In the genomic region with DNA sequence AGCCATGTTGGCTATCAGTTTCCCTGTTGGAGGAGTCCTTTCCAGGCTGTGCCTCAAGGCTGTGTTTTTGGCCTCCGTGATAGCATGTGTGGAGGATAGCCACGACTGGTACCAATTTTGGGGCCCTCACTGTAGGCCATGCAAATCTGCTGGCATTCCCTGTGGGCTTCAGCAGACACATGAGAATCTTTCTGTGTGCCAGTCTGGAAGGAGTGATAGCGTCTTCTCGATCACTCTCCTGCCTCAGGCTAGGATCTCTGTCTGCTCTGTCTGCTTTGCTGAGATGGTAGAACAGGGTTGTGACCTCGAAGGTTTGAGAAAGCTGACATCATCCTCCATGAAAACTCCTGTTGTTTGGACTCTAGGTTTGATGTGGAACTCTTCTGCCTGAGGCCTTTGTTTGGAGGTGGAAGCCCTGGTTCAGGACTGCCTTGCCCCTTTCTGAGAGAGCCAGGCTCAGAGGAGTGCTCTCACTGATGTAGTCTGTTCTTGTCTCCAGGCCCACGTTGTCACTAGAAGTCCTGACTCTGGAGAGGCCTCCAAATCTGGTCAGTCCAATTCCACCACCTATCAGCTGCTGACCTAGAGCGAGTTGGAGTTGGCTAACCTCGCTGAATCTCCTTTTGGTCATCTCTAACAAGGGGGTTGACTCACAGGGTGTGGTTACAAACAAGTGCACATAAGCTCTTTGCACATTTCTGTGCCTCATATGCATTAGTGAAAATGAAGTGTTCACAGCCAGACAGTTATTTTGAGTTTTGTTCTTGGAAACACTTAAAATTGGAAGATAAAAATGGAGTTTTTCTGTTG, we compare ENCODE assay signal across 14 cellular contexts. TPM values are rescaled to one million over a fixed set of nuclear protein-coding genes. Genes with fewer than 3 reads are reported as not detected.
DNase-seq lines count a peak whose midpoint lies in the region; ATAC-seq, FAIRE-seq and TF ChIP-seq lines count a peak whose summit lies in the region.
"Had no signal": no experiment of that assay in that cellular context is flagged by ENCODE, and none has a peak within 500 bp of the region (broad histone marks: within the 10 kb centered on the region; RNA-seq: fewer than 3 reads in every experiment).

No MANE protein-coding gene starts in this region.

- peaks cover 6% of the 10 kb centered on the region for H3K9me1 ChIP-seq in K562 (ENCODE audit: control insufficient read depth, insufficient read depth, low read length)

- CTCF ChIA-PET in K562 (lab: Yijun Ruan, JAX; ENCODE audit: low intra/inter-chr PET ratio): no interaction called here

- FAIRE-seq in K562 (lab: Jason Lieb, UNC): peak; percentile 19
- FAIRE-seq: colon had no signal

- 56% methylated on average over 8 of the region's 8 CpGs for WGBS in K562 (ENCODE audit: insufficient coverage, low coverage, missing lambda C conversion rate)
- 89% methylated on average over 8 of the region's 8 CpGs for WGBS in hepatocyte (ENCODE audit: low lambda C conversion rate, missing lambda C conversion rate)

- TF ChIP-seq POLR2A in K562 (conservative IDR thresholded peaks at IDR 0.05): no peak
- TF ChIP-seq POLR2A in vagina (IDR thresholded peaks at IDR 0.05): no peak

- peak overlapping the region in 1 of 2 experiments; percentile 62; a peak in 1 of 4 replicates for H3K9ac ChIP-seq in K562 (ENCODE audit: insufficient read depth in 1 of 2, low read depth in 2 of 2, low read length in 2 of 2)
- H3K9ac ChIP-seq: KMS-11 had no signal

- H3K9me3 ChIP-seq in right atrium auricular region (no peaks in the 10 kb centered on the region), K562 (replicated peaks; ENCODE audit: control insufficient read depth, insufficient read depth, low read depth, low read length) (no peaks in the 10 kb centered on the region), hepatocyte (ENCODE audit: low read depth) (no peaks in the 10 kb centered on the region), vagina (no peaks in the 10 kb centered on the region)

- no peaks in the 10 kb centered on the region for H3K9me2 ChIP-seq in hepatocyte (replicated peaks; ENCODE audit: insufficient read depth)

- ATAC-seq in Right ventricle myocardium inferior: no peak
- peak; percentile 10; the same call in 1 of the 3 replicates for ATAC-seq in K562
- ATAC-seq in HG03108 (IDR thresholded peaks at IDR 0.05; ENCODE audit: unreplicated experiment): no peak
- ATAC-seq: CD8-positive, alpha-beta T cell; SK-N-SH treated with all-trans-retinoic acid at 6 μM for 48 hours had no signal

- TF ChIP-seq CTCF in right atrium auricular region (IDR thresholded peaks at IDR 0.05) (no peak), K562 (IDR thresholded peaks at IDR 0.05 in 2 of 3, conservative IDR thresholded peaks at IDR 0.05 in 1 of 3; ENCODE audit: insufficient read depth in 2 of 3, low read depth in 1 of 3, low read length in 3 of 3) (no peak), hepatocyte (IDR thresholded peaks at IDR 0.05; ENCODE audit: poor library complexity) (no peak), vagina (IDR thresholded peaks at IDR 0.05) (no peak)

- POLR2A ChIA-PET in K562 (lab: Yijun Ruan, JAX): interaction anchor here (0.7 to 1.5 kb wide), 2 partner anchors 11 to 15 kb away, joined by 3 to 5 read pairs; no protein-coding TSS in a partner anchor

- no peak overlapping the region for H2AFZ ChIP-seq in K562 (ENCODE audit: low read depth, low read length)
- no peak overlapping the region for H2AFZ ChIP-seq in hepatocyte

- H3K79me2 ChIP-seq in K562 (ENCODE audit: control insufficient read depth, insufficient read depth, low read length): peaks cover 85% of the 10 kb centered on the region
- peaks cover 92% of the 10 kb centered on the region for H3K79me2 ChIP-seq in hepatocyte

- H3K36me3 ChIP-seq in right atrium auricular region (peaks cover 9% of the 10 kb centered on the region), K562 (ENCODE audit: control insufficient read depth, insufficient read depth, low read length) (peaks cover 62% of the 10 kb centered on the region), hepatocyte (replicated peaks; ENCODE audit: insufficient read depth, low read depth) (no peaks in the 10 kb centered on the region), vagina (peaks cover 0 to 5% of the 10 kb centered on the region in 2 donors)

- H3K4me1 ChIP-seq in right atrium auricular region: peaks cover 0 to 83% of the 10 kb centered on the region in 2 donors
- peaks cover 19 to 29% of the 10 kb centered on the region in 2 experiments for H3K4me1 ChIP-seq in K562 (replicated peaks in 1 of 2; ENCODE audit: control insufficient read depth in 2 of 2, insufficient read depth in 2 of 2, low read length in 2 of 2)
- H3K4me1 ChIP-seq in hepatocyte (ENCODE audit: insufficient read depth): peaks cover 19% of the 10 kb centered on the region
- peaks cover 67% of the 10 kb centered on the region for H3K4me1 ChIP-seq in vagina

- TF ChIP-seq RAD21 in K562 (CRISPR knock-in tag; conservative IDR thresholded peaks at IDR 0.05 in 1 of 2, IDR thresholded peaks at IDR 0.05 in 1 of 2): no peak

- H3K4me2 ChIP-seq in K562 (ENCODE audit: insufficient read depth, low read length) (no peak overlapping the region), hepatocyte (no peak overlapping the region)
- H3K4me2 ChIP-seq: KMS-11 had no signal

- peak; percentile 72 for DNase-seq in right atrium auricular region (ENCODE audit: low spot score)
- no peak for DNase-seq in Right ventricle myocardium inferior (ENCODE audit: missing footprints)
- peak in 1 of 4 experiments; percentile 41 for DNase-seq in K562 (ENCODE audit: extremely low read depth in 1 of 4, low spot score in 3 of 4)
- DNase-seq in hepatocyte (ENCODE audit: low spot score): no peak
- no peak for DNase-seq in vagina (ENCODE audit: extremely low spot score in 2 of 2)
- DNase-seq in DMS153 (lab: John Stamatoyannopoulos, UW): no peak
- no peak for DNase-seq in NCI-H524 treated with DMSO at 0.1 percent for 48 hours (lab: John Stamatoyannopoulos, UW)
- DNase-seq: CD8-positive, alpha-beta T cell; NCI-H510A treated with DMSO at 0.1 percent for 48 hours; occipital lobe had no signal

- H3K27me3 ChIP-seq in right atrium auricular region: no peaks in the 10 kb centered on the region
- H3K27me3 ChIP-seq in K562 (ENCODE audit: control insufficient read depth in 2 of 2, insufficient read depth in 2 of 2, low read length in 2 of 2): no peaks in the 10 kb centered on the region
- no peaks in the 10 kb centered on the region for H3K27me3 ChIP-seq in hepatocyte
- no peaks in the 10 kb centered on the region for H3K27me3 ChIP-seq in vagina

- H3K27ac ChIP-seq in right atrium auricular region: peak overlapping the region; percentile 88 to 95
- H3K27ac ChIP-seq in K562 (ENCODE audit: extremely low read depth, low read depth, low read length): peak overlapping the region; percentile 23; the same call in 1 of the 3 replicates
- H3K27ac ChIP-seq in hepatocyte: peak overlapping the region; percentile 46
- H3K27ac ChIP-seq in vagina: peak overlapping the region; percentile 79
- H3K27ac ChIP-seq: KMS-11 had no signal

- H3K4me3 ChIP-seq in right atrium auricular region (no peak overlapping the region), K562 (no peak overlapping the region), hepatocyte (no peak overlapping the region), vagina (no peak overlapping the region)

- no peak for TF ChIP-seq EP300 in K562 (IDR thresholded peaks at IDR 0.05; ENCODE audit: low read length)

- in situ Hi-C loops in K562 (cut with MboI): no loop called here

- intact Hi-C loops in Right ventricle myocardium inferior (cut with DNase I) (no loop called here), K562 (cut with micrococcal nuclease) (no loop called here), vagina (cut with DNase I) (no loop called here)

- peaks cover 43% of the 10 kb centered on the region for H4K20me1 ChIP-seq in K562 (replicated peaks; ENCODE audit: control insufficient read depth, insufficient read depth, low read length)
- peaks cover 73% of the 10 kb centered on the region for H4K20me1 ChIP-seq in hepatocyte (ENCODE audit: insufficient read depth, poor library complexity, severe bottlenecking)

- no TSS peak for BruUV-seq in K562 (replicated peaks; lab: Mats Ljungman, UMichigan)

RNA-seq across cellular contexts. Expression of a gene that starts 12.1 kb away (rescaled TPM):
- total RNA-seq in right atrium auricular region (10 to 100 TPM; 21.2 to 39.5 TPM), Right ventricle myocardium inferior (35.4 TPM), K562 (2014; rRNA removed) (84.6 and 102 TPM in 2 replicates), K562 (2014; rRNA removed; fragmentation: Illumina TruSeq; extraction: Trizol) (59.5 and 74.0 TPM in 2 replicates), K562 (2015; rRNA removed; fragmentation: Illumina TruSeq; extraction: Trizol) (68.9 and 71.2 TPM in 2 replicates), K562 (2021) (111 and 131 TPM in 2 replicates), hepatocyte (41.1 and 46.3 TPM in 2 replicates), vagina (71.9 TPM)
- total RNA-seq in K562 (2011; cell fraction: chromatin; rRNA removed; ENCODE audit: low replicate concordance): 174 and 524 TPM in 2 replicates
- 286 and 293 TPM in 2 replicates for total RNA-seq in K562 (2011; cell fraction: nucleolus; rRNA removed)
- 178 and 194 TPM in 2 replicates for total RNA-seq in K562 (2011; cell fraction: nucleoplasm; rRNA removed)
- polyA plus RNA-seq in K562 (2011; rRNA removed) (63.0 and 84.1 TPM in 2 replicates), K562 (2014; fragmentation: Illumina TruSeq; extraction: Trizol) (106 and 113 TPM in 2 replicates), K562 (2014; fragmentation: Nextera tagmentation; extraction: Ambion mirVana) (1 to 10 TPM; 1.1 to 2.7 TPM), K562 (2014; rRNA removed) (72.2 and 91.1 TPM in 2 replicates), hepatocyte (59.0 and 76.7 TPM in 2 replicates)
- polyA plus RNA-seq in K562 (2011; cell fraction: cytosol; rRNA removed): 87.9 and 129 TPM in 2 replicates
- 408 and 453 TPM in 2 replicates for polyA plus RNA-seq in K562 (2011; cell fraction: nucleus; rRNA removed)
- 75.2 and 111 TPM in 2 replicates for polyA plus RNA-seq in K562 (2012)
- polyA minus RNA-seq in K562 (2011; rRNA and poly(A)+ RNA removed): 56.9 and 154 TPM in 2 replicates
- polyA minus RNA-seq in K562 (2011; cell fraction: cytosol; rRNA and poly(A)+ RNA removed): 115 and 124 TPM in 2 replicates
- polyA minus RNA-seq in K562 (2011; cell fraction: nucleus; rRNA and poly(A)+ RNA removed): 72.2 and 91.3 TPM in 2 replicates

RNA-seq across cellular contexts. Expression of a gene that starts 13.3 kb away (rescaled TPM):
- total RNA-seq in right atrium auricular region: 10 to 100 TPM in 1 of 2 donors, 1 to 10 TPM in 1; 8.7 to 19.1 TPM
- 21.3 TPM for total RNA-seq in Right ventricle myocardium inferior
- total RNA-seq in K562 (2011; cell fraction: chromatin; rRNA removed; ENCODE audit: low replicate concordance): 148 and 303 TPM in 2 replicates
- total RNA-seq in K562 (2011; cell fraction: nucleolus; rRNA removed): 234 and 236 TPM in 2 replicates
- 115 and 154 TPM in 2 replicates for total RNA-seq in K562 (2011; cell fraction: nucleoplasm; rRNA removed)
- total RNA-seq in K562 (2014; rRNA removed): 67.1 and 73.7 TPM in 2 replicates
- total RNA-seq in K562 (2014; rRNA removed; fragmentation: Illumina TruSeq; extraction: Trizol): 15.1 and 20.1 TPM in 2 replicates
- 37.7 and 39.7 TPM in 2 replicates for total RNA-seq in K562 (2015; rRNA removed; fragmentation: Illumina TruSeq; extraction: Trizol)
- 62.9 and 65.7 TPM in 2 replicates for total RNA-seq in K562 (2021)
- 44.1 and 57.0 TPM in 2 replicates for polyA plus RNA-seq in K562 (2011; rRNA removed)
- polyA plus RNA-seq in K562 (2011; cell fraction: cytosol; rRNA removed): 50.3 and 77.4 TPM in 2 replicates
- 431 and 574 TPM in 2 replicates for polyA plus RNA-seq in K562 (2011; cell fraction: nucleus; rRNA removed)
- polyA plus RNA-seq in K562 (2012): 56.5 and 66.4 TPM in 2 replicates
- 55.2 and 57.7 TPM in 2 replicates for polyA plus RNA-seq in K562 (2014; fragmentation: Illumina TruSeq; extraction: Trizol)
- polyA plus RNA-seq in K562 (2014; fragmentation: Nextera tagmentation; extraction: Ambion mirVana): 1 to 10 TPM; 3.6 to 8.3 TPM
- 89.1 and 94.2 TPM in 2 replicates for polyA plus RNA-seq in K562 (2014; rRNA removed)
- polyA minus RNA-seq in K562 (2011; rRNA and poly(A)+ RNA removed): 22.1 and 23.9 TPM in 2 replicates
- polyA minus RNA-seq in K562 (2011; cell fraction: cytosol; rRNA and poly(A)+ RNA removed): 24.4 and 24.6 TPM in 2 replicates
- 66.0 and 75.9 TPM in 2 replicates for polyA minus RNA-seq in K562 (2011; cell fraction: nucleus; rRNA and poly(A)+ RNA removed)
- total RNA-seq in hepatocyte: 28.5 and 38.1 TPM in 2 replicates
- 84.0 and 115 TPM in 2 replicates for polyA plus RNA-seq in hepatocyte
- 57.7 TPM for total RNA-seq in vagina

RNA-seq across cellular contexts. Expression of a gene that starts 14.1 kb away (rescaled TPM):
- total RNA-seq in right atrium auricular region (100 to 1,000 TPM in 1 of 2 donors, 10 to 100 TPM in 1; 44.6 to 132 TPM), Right ventricle myocardium inferior (86.6 TPM), K562 (2014; rRNA removed) (118 and 124 TPM in 2 replicates), K562 (2014; rRNA removed; fragmentation: Illumina TruSeq; extraction: Trizol) (106 and 111 TPM in 2 replicates), K562 (2015; rRNA removed; fragmentation: Illumina TruSeq; extraction: Trizol) (129 and 147 TPM in 2 replicates), K562 (2021) (141 and 146 TPM in 2 replicates), hepatocyte (100 and 102 TPM in 2 replicates), vagina (131 TPM)
- 64.0 and 124 TPM in 2 replicates for total RNA-seq in K562 (2011; cell fraction: chromatin; rRNA removed; ENCODE audit: low replicate concordance)
- total RNA-seq in K562 (2011; cell fraction: nucleolus; rRNA removed): 96.3 and 98.1 TPM in 2 replicates
- total RNA-seq in K562 (2011; cell fraction: nucleoplasm; rRNA removed): 87.5 and 97.2 TPM in 2 replicates
- polyA plus RNA-seq in K562 (2011; rRNA removed) (125 and 181 TPM in 2 replicates), K562 (2014; fragmentation: Illumina TruSeq; extraction: Trizol) (199 and 236 TPM in 2 replicates), K562 (2014; fragmentation: Nextera tagmentation; extraction: Ambion mirVana) (100 to 1,000 TPM; 244 to 246 TPM), K562 (2014; rRNA removed) (183 and 248 TPM in 2 replicates), hepatocyte (197 and 216 TPM in 2 replicates)
- polyA plus RNA-seq in K562 (2011; cell fraction: cytosol; rRNA removed): 221 and 371 TPM in 2 replicates
- 195 and 197 TPM in 2 replicates for polyA plus RNA-seq in K562 (2011; cell fraction: nucleus; rRNA removed)
- polyA plus RNA-seq in K562 (2012): 129 and 256 TPM in 2 replicates
- 180 and 188 TPM in 2 replicates for polyA minus RNA-seq in K562 (2011; rRNA and poly(A)+ RNA removed)
- polyA minus RNA-seq in K562 (2011; cell fraction: cytosol; rRNA and poly(A)+ RNA removed): 133 and 184 TPM in 2 replicates
- 39.2 and 62.3 TPM in 2 replicates for polyA minus RNA-seq in K562 (2011; cell fraction: nucleus; rRNA and poly(A)+ RNA removed)

RNA-seq across cellular contexts. Expression of a gene that starts 18.7 kb away (rescaled TPM):
- 10 to 100 TPM; 42.5 to 59.4 TPM for total RNA-seq in right atrium auricular region
- total RNA-seq in Right ventricle myocardium inferior: 32.3 TPM
- total RNA-seq in K562 (2011; cell fraction: chromatin; rRNA removed; ENCODE audit: low replicate concordance): 4.2 and 10.7 TPM in 2 replicates
- total RNA-seq in K562 (2011; cell fraction: nucleolus; rRNA removed): 12.9 and 13.3 TPM in 2 replicates
- total RNA-seq in K562 (2011; cell fraction: nucleoplasm; rRNA removed): 9.1 and 9.5 TPM in 2 replicates
- total RNA-seq in K562 (2014; rRNA removed): 31.6 and 38.1 TPM in 2 replicates
- 12.4 and 13.5 TPM in 2 replicates for total RNA-seq in K562 (2014; rRNA removed; fragmentation: Illumina TruSeq; extraction: Trizol)
- 21.1 and 21.5 TPM in 2 replicates for total RNA-seq in K562 (2015; rRNA removed; fragmentation: Illumina TruSeq; extraction: Trizol)
- 30.1 TPM in 2 replicates for total RNA-seq in K562 (2021)
- 22.5 TPM in 2 replicates for polyA plus RNA-seq in K562 (2011; rRNA removed)
- polyA plus RNA-seq in K562 (2011; cell fraction: cytosol; rRNA removed): 23.6 and 48.9 TPM in 2 replicates
- polyA plus RNA-seq in K562 (2011; cell fraction: nucleus; rRNA removed): 14.9 and 15.4 TPM in 2 replicates
- polyA plus RNA-seq in K562 (2012): 18.6 and 23.6 TPM in 2 replicates
- polyA plus RNA-seq in K562 (2014; fragmentation: Illumina TruSeq; extraction: Trizol): 12.0 and 14.7 TPM in 2 replicates
- polyA plus RNA-seq in K562 (2014; fragmentation: Nextera tagmentation; extraction: Ambion mirVana): 1 to 10 TPM; 2.4 to 3.6 TPM
- polyA plus RNA-seq in K562 (2014; rRNA removed): 21.4 and 24.7 TPM in 2 replicates
- polyA minus RNA-seq in K562 (2011; rRNA and poly(A)+ RNA removed): 12.6 and 16.7 TPM in 2 replicates
- polyA minus RNA-seq in K562 (2011; cell fraction: cytosol; rRNA and poly(A)+ RNA removed): 13.6 and 15.6 TPM in 2 replicates
- polyA minus RNA-seq in K562 (2011; cell fraction: nucleus; rRNA and poly(A)+ RNA removed): 5.3 and 7.9 TPM in 2 replicates
- 35.4 and 40.0 TPM in 2 replicates for total RNA-seq in hepatocyte
- 36.7 and 36.9 TPM in 2 replicates for polyA plus RNA-seq in hepatocyte
- 50.6 TPM for total RNA-seq in vagina

RNA-seq across cellular contexts. Expression of a gene that starts 23.9 kb away (rescaled TPM):
- total RNA-seq in right atrium auricular region (not detected), Right ventricle myocardium inferior (0.54 TPM), K562 (2014; rRNA removed) (0.45 and 0.59 TPM in 2 replicates), K562 (2014; rRNA removed; fragmentation: Illumina TruSeq; extraction: Trizol) (not detected in 2 replicates), K562 (2015; rRNA removed; fragmentation: Illumina TruSeq; extraction: Trizol) (not detected in 2 replicates), K562 (2021) (0.47 and 0.86 TPM in 2 replicates), hepatocyte (0.73 TPM in 1 of 2 replicates, not detected in the other), vagina (not detected)
- total RNA-seq in K562 (2011; cell fraction: chromatin; rRNA removed; ENCODE audit: low replicate concordance): 0.60 TPM in 1 of 2 replicates, not detected in the other
- 0.83 and 1.6 TPM in 2 replicates for total RNA-seq in K562 (2011; cell fraction: nucleolus; rRNA removed)
- total RNA-seq in K562 (2011; cell fraction: nucleoplasm; rRNA removed): 1.3 and 1.8 TPM in 2 replicates
- polyA plus RNA-seq in K562 (2011; rRNA removed) (0.22 TPM in 1 of 2 replicates, not detected in the other), K562 (2014; fragmentation: Illumina TruSeq; extraction: Trizol) (0.47 TPM in 1 of 2 replicates, not detected in the other), K562 (2014; fragmentation: Nextera tagmentation; extraction: Ambion mirVana) (not detected), K562 (2014; rRNA removed) (0.43 and 0.64 TPM in 2 replicates), hepatocyte (1.6 TPM in 1 of 2 replicates, not detected in the other)
- polyA plus RNA-seq in K562 (2011; cell fraction: cytosol; rRNA removed): 0.75 and 1.9 TPM in 2 replicates
- polyA plus RNA-seq in K562 (2011; cell fraction: nucleus; rRNA removed): 3.1 and 4.8 TPM in 2 replicates
- polyA plus RNA-seq in K562 (2012): 0.20 and 2.4 TPM in 2 replicates
- not detected in 2 replicates for polyA minus RNA-seq in K562 (2011; rRNA and poly(A)+ RNA removed)
- not detected in 2 replicates for polyA minus RNA-seq in K562 (2011; cell fraction: cytosol; rRNA and poly(A)+ RNA removed)
- polyA minus RNA-seq in K562 (2011; cell fraction: nucleus; rRNA and poly(A)+ RNA removed): not detected in 2 replicates
- total RNA-seq: occipital lobe had no signal

Comparison
In these comparisons a context has a peak if more than half of its experiments do, and no peak if none do; other contexts are left out.
1. H3K27ac ChIP-seq: peak in every context shown above with its lines; median percentile 92 in right atrium auricular region; 79 in vagina; 46 in hepatocyte; 23 in K562.